ENCODE assay signal across 8 cellular contexts in genomic region chr17:28228109-28228840, GRCh38.
DNase-seq lines count a peak whose midpoint lies in the region; ATAC-seq and TF ChIP-seq lines count a peak whose summit lies in the region.

No MANE protein-coding gene starts in this region.

- DNase-seq in AG04449 (ENCODE audit: low read depth, low spot score), result no peak
- no peak for DNase-seq in chondrocyte (ENCODE audit: low spot score)
- DNase-seq in mesothelial cell of epicardium (ENCODE audit: low spot score in 2 of 2, unreplicated experiment in 2 of 2), result no peak
- no peak for DNase-seq in NCI-H1930 (lab: John Stamatoyannopoulos, UW)
- no peak for DNase-seq in NCI-H2107 treated with DMSO at 0.1 percent for 48 hours (lab: John Stamatoyannopoulos, UW; ENCODE audit: unreplicated experiment)
- no peak for DNase-seq in A172 (ENCODE audit: low spot score)

- H3K4me3 ChIP-seq in AG04449 (ENCODE audit: low read depth, low read length), result peak overlapping the region; percentile 51

- CTCF ChIA-PET in AG04449 (lab: Yijun Ruan, JAX), result interaction anchor here (1.0 kb wide), 1 partner anchor 23 kb away, joined by 4 read pairs; no protein-coding TSS in a partner anchor

- H3K4me3 Mint-ChIP-seq in IgD-negative memory B cell (peak overlapping the region in 3 of 4 donors; percentile 26 to 87 (median 84)), chondrocyte (ENCODE audit: unreplicated experiment) (peak overlapping the region; percentile 78), mesothelial cell of epicardium (peak overlapping the region; percentile 86)

- no peaks in the 10 kb centered on the region for H3K9me3 Mint-ChIP-seq in IgD-negative memory B cell
- H3K9me3 Mint-ChIP-seq in chondrocyte (ENCODE audit: low read depth), result no peaks in the 10 kb centered on the region
- no peaks in the 10 kb centered on the region for H3K9me3 Mint-ChIP-seq in mesothelial cell of epicardium

- ATAC-seq in HG02973 (IDR thresholded peaks at IDR 0.05; ENCODE audit: unreplicated experiment), result no peak

- POLR2A ChIA-PET in AG04449 (lab: Yijun Ruan, JAX), result no interaction called here

- H3K36me3 Mint-ChIP-seq in IgD-negative memory B cell (no peaks in the 10 kb centered on the region), chondrocyte (ENCODE audit: low read depth) (no peaks in the 10 kb centered on the region), mesothelial cell of epicardium (peaks cover 2% of the 10 kb centered on the region)

- H3K27ac Mint-ChIP-seq in IgD-negative memory B cell (peak overlapping the region in 1 of 3 donors; percentile 35), chondrocyte (ENCODE audit: unreplicated experiment) (no peak overlapping the region), mesothelial cell of epicardium (peak overlapping the region; percentile 83)

- peaks cover 33% of the 10 kb centered on the region for H3K27me3 Mint-ChIP-seq in IgD-negative memory B cell
- peaks cover 17% of the 10 kb centered on the region for H3K27me3 Mint-ChIP-seq in chondrocyte (ENCODE audit: low read depth)
- H3K27me3 Mint-ChIP-seq in mesothelial cell of epicardium (ENCODE audit: low read depth), result peaks cover 30% of the 10 kb centered on the region

- no peak for TF ChIP-seq CTCF in AG04449 (IDR thresholded peaks at IDR 0.05; ENCODE audit: insufficient read depth, low read length, missing control alignments)
- peak; percentile 39 for TF ChIP-seq CTCF in chondrocyte (IDR thresholded peaks at IDR 0.05)
- no peak for TF ChIP-seq CTCF in mesothelial cell of epicardium (IDR thresholded peaks at IDR 0.05; ENCODE audit: unreplicated experiment)

- peaks cover 4 to 9% (median 9%) of the 10 kb centered on the region in 3 donors for H3K4me1 Mint-ChIP-seq in IgD-negative memory B cell
- peaks cover 12% of the 10 kb centered on the region for H3K4me1 Mint-ChIP-seq in chondrocyte (ENCODE audit: low read depth)
- H3K4me1 Mint-ChIP-seq in mesothelial cell of epicardium, result peaks cover 20% of the 10 kb centered on the region
